16 cellular contexts compared by ENCODE assay signal in genomic region chr14:81319946-81320345, GRCh38.
DNase-seq lines count a peak whose midpoint lies in the region; ATAC-seq and TF ChIP-seq lines count a peak whose summit lies in the region.
"Had no signal": no experiment of that assay in that cellular context is flagged by ENCODE, and none has a peak within 500 bp of the region (broad histone marks: within the 10 kb centered on the region; RNA-seq: fewer than 3 reads in every experiment).

No MANE protein-coding gene starts in this region.

- H3K4me1 Mint-ChIP-seq in endodermal cell (peaks cover 69% of the 10 kb centered on the region), mesothelial cell of epicardium (peaks cover 64% of the 10 kb centered on the region)
- H3K4me1 Mint-ChIP-seq: CD4-positive, CD25-positive, alpha-beta regulatory T cell had no signal

- H3K4me1 ChIP-seq in HUES48 (ENCODE audit: control insufficient read depth, insufficient read depth, low read length) (peaks cover 35% of the 10 kb centered on the region), endodermal cell (ENCODE audit: control insufficient read depth, insufficient read depth, low read length) (peaks cover 21% of the 10 kb centered on the region), thyroid gland (peaks cover 43 to 59% of the 10 kb centered on the region in 2 donors), left ventricle myocardium inferior (no peaks in the 10 kb centered on the region)
- H3K4me1 ChIP-seq: BLaER1 treated with 17β-estradiol and CSF1 and Interleukin-3, amounts not matched to agents 10 nM and 100 nM had no signal

- H3K4me3 Mint-ChIP-seq in endodermal cell (no peak overlapping the region), mesothelial cell of epicardium (no peak overlapping the region)
- H3K4me3 Mint-ChIP-seq: CD4-positive, CD25-positive, alpha-beta regulatory T cell had no signal

- H3K36me3 ChIP-seq in HUES48 (ENCODE audit: control insufficient read depth, insufficient read depth, low read length) (no peaks in the 10 kb centered on the region), endodermal cell (ENCODE audit: control insufficient read depth, insufficient read depth, low read length) (no peaks in the 10 kb centered on the region), thyroid gland (no peaks in the 10 kb centered on the region), left ventricle myocardium inferior (no peaks in the 10 kb centered on the region)
- H3K36me3 ChIP-seq: BLaER1 treated with 17β-estradiol and CSF1 and Interleukin-3, amounts not matched to agents 10 nM and 100 nM had no signal

- ATAC-seq in GM19463 (IDR thresholded peaks at IDR 0.05; ENCODE audit: unreplicated experiment) = no peak
- ATAC-seq: GM12878, HCT116 had no signal

- H3K4me3 ChIP-seq in HUES48 (ENCODE audit: low read depth, low read length) (no peak overlapping the region), endodermal cell (ENCODE audit: low read length) (peak overlapping the region; percentile 38), thyroid gland (replicated peaks in 1 of 3) (no peak overlapping the region), left ventricle myocardium inferior (no peak overlapping the region)
- H3K4me3 ChIP-seq: BLaER1 treated with 17β-estradiol and CSF1 and Interleukin-3, amounts not matched to agents 10 nM and 100 nM; GM12878; GM23248 had no signal

- H3K9me3 Mint-ChIP-seq in endodermal cell = peaks cover 13% of the 10 kb centered on the region
- peaks cover 7% of the 10 kb centered on the region for H3K9me3 Mint-ChIP-seq in mesothelial cell of epicardium

- H3K27ac ChIP-seq in HUES48 (ENCODE audit: low read depth, low read length) = peak overlapping the region; percentile 19
- no peak overlapping the region for H3K27ac ChIP-seq in endodermal cell (ENCODE audit: low read depth, low read length)
- peak overlapping the region; percentile 52 to 63 (median 55) for H3K27ac ChIP-seq in thyroid gland
- no peak overlapping the region for H3K27ac ChIP-seq in left ventricle myocardium inferior (replicated peaks)
- H3K27ac ChIP-seq: BLaER1 treated with 17β-estradiol and CSF1 and Interleukin-3, amounts not matched to agents 10 nM and 100 nM; GM23248 had no signal

- H3K27me3 ChIP-seq in HUES48 (ENCODE audit: control insufficient read depth, insufficient read depth, low read length) = no peaks in the 10 kb centered on the region
- H3K27me3 ChIP-seq in endodermal cell (ENCODE audit: control insufficient read depth, insufficient read depth, low read length, poor library complexity, severe bottlenecking) = no peaks in the 10 kb centered on the region
- H3K27me3 ChIP-seq in thyroid gland = no peaks in the 10 kb centered on the region
- H3K27me3 ChIP-seq in left ventricle myocardium inferior (ENCODE audit: low read depth) = peaks cover 30% of the 10 kb centered on the region
- H3K27me3 ChIP-seq: BLaER1 treated with 17β-estradiol and CSF1 and Interleukin-3, amounts not matched to agents 10 nM and 100 nM had no signal

- TF ChIP-seq CTCF in endodermal cell (conservative IDR thresholded peaks at IDR 0.05) (no peak), mesothelial cell of epicardium (IDR thresholded peaks at IDR 0.05; ENCODE audit: unreplicated experiment) (no peak), thyroid gland (IDR thresholded peaks at IDR 0.05) (no peak), left ventricle myocardium inferior (IDR thresholded peaks at IDR 0.05; ENCODE audit: borderline replicate concordance) (no peak)

- H3K27ac Mint-ChIP-seq in endodermal cell (no peak overlapping the region), mesothelial cell of epicardium (peak overlapping the region; percentile 32)
- H3K27ac Mint-ChIP-seq: CD4-positive, CD25-positive, alpha-beta regulatory T cell had no signal

- intact Hi-C loops in thyroid gland (cut with DNase I) (loop anchor here (10.0 kb wide), 1 partner anchor 55 kb away; no protein-coding TSS in a partner anchor), left ventricle myocardium inferior (cut with micrococcal nuclease) (no loop called here)

- DNase-seq in endodermal cell (peak; percentile 24), mesothelial cell of epicardium (ENCODE audit: low spot score in 2 of 2, unreplicated experiment in 2 of 2) (no peak), thyroid gland (no peak), left ventricle myocardium inferior (no peak), NCI-H1092 (lab: John Stamatoyannopoulos, UW) (no peak)
- no peak for DNase-seq in stimulated activated CD4-positive, alpha-beta T cell treated with anti-CD3 and anti-CD28 coated beads, Interleukin-4, amount 100 ng/mL, for 1 hour
- DNase-seq: ACHN; Calu3; CD4-positive, CD25-positive, alpha-beta regulatory T cell; DMS 273 treated with DMSO at 0.1 percent for 48 hours; GM23248 had no signal

- H3K9ac ChIP-seq in HUES48 (ENCODE audit: low read depth, low read length) = no peak overlapping the region
- H3K9ac ChIP-seq in endodermal cell (ENCODE audit: extremely low read depth, low read length, poor library complexity, severe bottlenecking) = no peak overlapping the region
- H3K9ac ChIP-seq: BLaER1 treated with 17β-estradiol and CSF1 and Interleukin-3, amounts not matched to agents 10 nM and 100 nM; GM23248 had no signal

- H3K36me3 Mint-ChIP-seq in endodermal cell (ENCODE audit: low read depth) (peaks cover 29% of the 10 kb centered on the region), mesothelial cell of epicardium (peaks cover 22% of the 10 kb centered on the region)
- H3K36me3 Mint-ChIP-seq: CD4-positive, CD25-positive, alpha-beta regulatory T cell had no signal

- TF ChIP-seq POLR2A in thyroid gland (IDR thresholded peaks at IDR 0.05) = no peak

- WGBS in endodermal cell (ENCODE audit: insufficient coverage in 1 of 2, insufficient read length in 1 of 2), 2 experiments = 94 to 100% methylated on average over 1 to 3 of the region's 3 CpGs
- WGBS in thyroid gland, 2 donors = 57 to 68% methylated on average over 3 of the region's 3 CpGs

- H3K9me3 ChIP-seq in HUES48 (ENCODE audit: control insufficient read depth, insufficient read depth, low read length) = no peaks in the 10 kb centered on the region
- peaks cover 19% of the 10 kb centered on the region for H3K9me3 ChIP-seq in endodermal cell (ENCODE audit: control insufficient read depth, low read length)
- H3K9me3 ChIP-seq in thyroid gland = no peaks in the 10 kb centered on the region
- H3K9me3 ChIP-seq in left ventricle myocardium inferior (replicated peaks) = no peaks in the 10 kb centered on the region

- no peaks in the 10 kb centered on the region for H3K27me3 Mint-ChIP-seq in endodermal cell (ENCODE audit: insufficient read depth)
- no peaks in the 10 kb centered on the region for H3K27me3 Mint-ChIP-seq in mesothelial cell of epicardium (ENCODE audit: low read depth)

Comparison
In these comparisons a context has a peak if more than half of its experiments do, and no peak if none do; other contexts are left out.
1. H3K27ac ChIP-seq: peak in HUES48 (single experiment) and thyroid gland (3 of 3); none in endodermal cell (single experiment) and left ventricle myocardium inferior (single experiment).